Comparison of ENCODE assay signal across 8 cellular contexts in the genomic region with DNA sequence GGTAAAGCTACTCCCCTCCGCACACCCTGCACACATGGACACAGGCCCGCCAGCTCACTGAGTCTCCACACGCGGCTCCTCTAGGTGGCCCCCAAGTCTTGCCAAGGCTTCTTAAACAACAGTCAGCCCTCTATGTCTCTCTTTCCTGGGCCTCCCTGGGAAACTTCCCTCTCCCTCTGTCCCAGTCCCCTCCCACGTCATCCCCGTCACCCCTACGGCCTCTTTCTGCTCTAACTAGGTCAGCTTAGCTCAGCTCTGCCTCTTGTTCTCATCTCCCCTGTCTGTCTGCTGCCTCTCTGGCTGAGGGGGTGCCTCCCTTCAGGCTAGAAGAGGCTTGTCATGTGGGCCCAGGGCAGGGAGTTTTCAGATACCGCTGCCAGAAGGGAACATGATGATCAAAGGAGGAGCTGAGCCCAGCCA. TPM values are rescaled to one million over a fixed set of nuclear protein-coding genes. Genes with fewer than 3 reads are reported as not detected.
DNase-seq lines count a peak whose midpoint lies in the region; ATAC-seq and TF ChIP-seq lines count a peak whose summit lies in the region.

No MANE protein-coding gene starts in this region.

- CTCF ChIA-PET in activated CD8-positive, alpha-beta memory T cell treated with anti-CD3 and anti-CD28 coated beads, Interleukin-2, amount 10 ng/mL, durations not matched to agents 7 days and 5 days (lab: Charles Lee), result interaction anchor here (0.7 to 2.1 kb wide), 3 partner anchors 13 to 75 kb away, joined by 3 to 7 read pairs (median 4); a partner anchor contains a TSS

- H3K9me3 ChIP-seq in stomach smooth muscle (ENCODE audit: control insufficient read depth in 2 of 2, low read length in 2 of 2), result no peaks in the 10 kb centered on the region
- H3K9me3 ChIP-seq in BE2C, result no peaks in the 10 kb centered on the region

- H3K9ac ChIP-seq in stomach smooth muscle (ENCODE audit: low read length in 2 of 2), result peak overlapping the region in 1 of 2 donors; percentile 13

- H3K27me3 ChIP-seq in brain microvascular endothelial cell (replicated peaks) (no peaks in the 10 kb centered on the region), stomach smooth muscle (ENCODE audit: control insufficient read depth in 1 of 2, insufficient read depth in 2 of 2, low read length in 2 of 2) (no peaks in the 10 kb centered on the region), BE2C (no peaks in the 10 kb centered on the region)

- TF ChIP-seq CTCF in brain microvascular endothelial cell (IDR thresholded peaks at IDR 0.05; ENCODE audit: low read depth, low read length, missing control alignments), result peak; percentile 62
- TF ChIP-seq CTCF in BE2C (IDR thresholded peaks at IDR 0.05; ENCODE audit: low read depth, low read length), result no peak

- H3K4me1 Mint-ChIP-seq in activated CD8-positive, alpha-beta memory T cell treated with anti-CD3 and anti-CD28 coated beads, Interleukin-2, amount 10 ng/mL, durations not matched to agents 7 days and 5 days, result peaks cover 37% of the 10 kb centered on the region

- no peaks in the 10 kb centered on the region for H3K27me3 Mint-ChIP-seq in activated CD8-positive, alpha-beta memory T cell treated with anti-CD3 and anti-CD28 coated beads, Interleukin-2, amount 10 ng/mL, durations not matched to agents 7 days and 5 days

- H3K9me3 Mint-ChIP-seq in activated CD8-positive, alpha-beta memory T cell treated with anti-CD3 and anti-CD28 coated beads, Interleukin-2, amount 10 ng/mL, durations not matched to agents 7 days and 5 days (ENCODE audit: low read depth), result no peaks in the 10 kb centered on the region

- H3K4me3 ChIP-seq in brain microvascular endothelial cell (ENCODE audit: low read depth, low read length) (no peak overlapping the region), stomach smooth muscle (ENCODE audit: low read length in 2 of 2) (no peak overlapping the region), BE2C (ENCODE audit: low read depth, low read length) (no peak overlapping the region)

- peak overlapping the region; percentile 19 for H3K27ac Mint-ChIP-seq in activated CD8-positive, alpha-beta memory T cell treated with anti-CD3 and anti-CD28 coated beads, Interleukin-2, amount 10 ng/mL, durations not matched to agents 7 days and 5 days

- in situ Hi-C loops in brain microvascular endothelial cell (cut with HindIII; ENCODE audit: low pct_ligation_motif_present, low sequenced_read_pairs), result no loop called here

- H3K4me1 ChIP-seq in stomach smooth muscle (ENCODE audit: control insufficient read depth, insufficient read depth, low read length), result peaks cover 7% of the 10 kb centered on the region
- peaks cover 9% of the 10 kb centered on the region; the same call in 1 of the 2 replicates for H3K4me1 ChIP-seq in BE2C

- no peak overlapping the region for H3K4me3 Mint-ChIP-seq in activated CD8-positive, alpha-beta memory T cell treated with anti-CD3 and anti-CD28 coated beads, Interleukin-2, amount 10 ng/mL, durations not matched to agents 7 days and 5 days

- peaks cover 49% of the 10 kb centered on the region for H3K36me3 Mint-ChIP-seq in activated CD8-positive, alpha-beta memory T cell treated with anti-CD3 and anti-CD28 coated beads, Interleukin-2, amount 10 ng/mL, durations not matched to agents 7 days and 5 days

- H3K27ac ChIP-seq in brain microvascular endothelial cell (peak overlapping the region; percentile 87), stomach smooth muscle (ENCODE audit: low read length) (peak overlapping the region; percentile 58)

- no peak for ATAC-seq in activated CD8-positive, alpha-beta memory T cell treated with anti-CD3 and anti-CD28 coated beads, Interleukin-2, amount 10 ng/mL, durations not matched to agents 7 days and 5 days

- no peaks in the 10 kb centered on the region for H3K36me3 ChIP-seq in brain microvascular endothelial cell (replicated peaks)
- H3K36me3 ChIP-seq in stomach smooth muscle (ENCODE audit: control insufficient read depth in 2 of 2, insufficient read depth in 2 of 2, low read length in 2 of 2), result peaks cover 4 to 5% of the 10 kb centered on the region in 2 donors
- H3K36me3 ChIP-seq in BE2C, result peaks cover 39% of the 10 kb centered on the region

- DNase-seq in activated CD8-positive, alpha-beta memory T cell treated with anti-CD3 and anti-CD28 coated beads, Interleukin-2, amount 10 ng/mL, durations not matched to agents 7 days and 5 days, result no peak
- no peak for DNase-seq in activated CD8-positive, alpha-beta memory T cell treated with anti-CD3 and anti-CD28 coated beads, Interleukin-2, amount 50 U/mL, for 48 hours
- peak; percentile 86 for DNase-seq in brain microvascular endothelial cell
- peak; percentile 89 for DNase-seq in left kidney (ENCODE audit: low read depth, low spot score)
- no peak for DNase-seq in BE2C
- no peak for DNase-seq in CD1c-positive myeloid dendritic cell (ENCODE audit: extremely low spot score)
- DNase-seq in HUDEP-2 (lab: John Stamatoyannopoulos, UW; ENCODE audit: unreplicated experiment in 76 of 76), result no peak

RNA-seq across cellular contexts. Expression of a gene that starts 38.8 kb away (rescaled TPM):
- total RNA-seq in activated CD8-positive, alpha-beta memory T cell treated with anti-CD3 and anti-CD28 coated beads, Interleukin-2, amount 10 ng/mL, durations not matched to agents 7 days and 5 days, result 100 to 1,000 TPM; 236 to 263 TPM
- 104 TPM for polyA plus RNA-seq in BE2C (2012; ENCODE audit: insufficient read depth, insufficient read length, low read depth)

RNA-seq across cellular contexts. Expression of a gene that starts 47.9 kb away (rescaled TPM):
- total RNA-seq in activated CD8-positive, alpha-beta memory T cell treated with anti-CD3 and anti-CD28 coated beads, Interleukin-2, amount 10 ng/mL, durations not matched to agents 7 days and 5 days, result 10 to 100 TPM; 16.9 to 22.0 TPM
- polyA plus RNA-seq in BE2C (2012; ENCODE audit: insufficient read depth, insufficient read length, low read depth), result 16.9 TPM

Comparison
In these comparisons a context has a peak if more than half of its experiments do, and no peak if none do; other contexts are left out.
1. DNase-seq: peak in brain microvascular endothelial cell (single experiment) and left kidney (single experiment); none in activated CD8-positive, alpha-beta memory T cell treated with anti-CD3 and anti-CD28 coated beads, Interleukin-2, amount 10 ng/mL, durations not matched to agents 7 days and 5 days (single experiment), activated CD8-positive, alpha-beta memory T cell treated with anti-CD3 and anti-CD28 coated beads, Interleukin-2, amount 50 U/mL, for 48 hours (single experiment), BE2C (single experiment), CD1c-positive myeloid dendritic cell (single experiment) and HUDEP-2 (0 of 76).